8 cellular contexts compared by ENCODE assay signal in genomic region chr2:178111743-178112142, GRCh38. TPM values are rescaled to one million over a fixed set of nuclear protein-coding genes. Genes with fewer than 3 reads are reported as not detected.
A peak's percentile ranks its signal among the peaks of the same experiment; 100 is the strongest.
DNase-seq lines count a peak whose midpoint lies in the region; ATAC-seq and TF ChIP-seq lines count a peak whose summit lies in the region.

No MANE protein-coding gene starts in this region.

- H3K4me1 ChIP-seq in gastrocnemius medialis, result peaks cover 13 to 18% of the 10 kb centered on the region in 2 donors

- no peak for TF ChIP-seq CTCF in LNCaP clone FGC (IDR thresholded peaks at IDR 0.05; ENCODE audit: control insufficient read depth, extremely low read depth, insufficient read depth)
- no peak for TF ChIP-seq CTCF in coronary artery (IDR thresholded peaks at IDR 0.05)
- no peak for TF ChIP-seq CTCF in gastrocnemius medialis (IDR thresholded peaks at IDR 0.05 in 4 of 5, conservative IDR thresholded peaks at IDR 0.05 in 1 of 5)

- peak overlapping the region; percentile 90 for H3K4me3 ChIP-seq in LNCaP clone FGC (ENCODE audit: low read depth, low read length)
- H3K4me3 ChIP-seq in coronary artery, result peak overlapping the region; percentile 80
- peak overlapping the region in 3 of 4 donors; percentile 88 to 92 (median 90) for H3K4me3 ChIP-seq in gastrocnemius medialis

- ATAC-seq in GM19463 (IDR thresholded peaks at IDR 0.05; ENCODE audit: unreplicated experiment), result peak; percentile 1
- no peak for ATAC-seq in gastrocnemius medialis

- TF ChIP-seq POLR2A in gastrocnemius medialis (IDR thresholded peaks at IDR 0.05), result no peak

- DNase-seq in LNCaP clone FGC (ENCODE audit: low read depth) (no peak), coronary artery (ENCODE audit: low spot score) (no peak), gastrocnemius medialis (no peak), hippocampal formation (lab: John Stamatoyannopoulos, UW) (no peak), CD1c-positive myeloid dendritic cell (ENCODE audit: extremely low spot score) (no peak), NCI-H526 treated with DMSO at 0.1 percent for 48 hours (lab: John Stamatoyannopoulos, UW) (no peak)
- no peak for DNase-seq in stimulated activated CD4-positive, alpha-beta T cell treated with anti-CD3 and anti-CD28 coated beads, Interleukin-15, amount 100 ng/mL, for 24 hours

- H3K9me3 ChIP-seq in gastrocnemius medialis, result no peaks in the 10 kb centered on the region

- H3K27me3 ChIP-seq in gastrocnemius medialis, result no peaks in the 10 kb centered on the region

- in situ Hi-C loops in gastrocnemius medialis (cut with MboI; ENCODE audit: low sequenced_read_pairs in 4 of 4), result no loop called here

- intact Hi-C loops in gastrocnemius medialis (cut with DNase I; ENCODE audit: low total_unique reads), result loop anchor here (5.0 kb wide), 2 partner anchors 166 to 301 kb away; no protein-coding TSS in a partner anchor

- H3K27ac ChIP-seq in coronary artery (peak overlapping the region; percentile 41 to 74), gastrocnemius medialis (peak overlapping the region; percentile 78 to 89 (median 84))

- H3K36me3 ChIP-seq in gastrocnemius medialis, result peaks cover 0 to 5% of the 10 kb centered on the region in 2 donors

RNA-seq across cellular contexts. Expression of gene RBM45, which starts 0.5 kb away (rescaled TPM):
- 1 to 10 TPM; 2.0 to 8.1 (median 5.5) TPM for total RNA-seq in gastrocnemius medialis

RNA-seq across cellular contexts. Expression of gene PDE11A, which starts 39.2 kb away (rescaled TPM):
- total RNA-seq in gastrocnemius medialis, result 10 to 100 TPM in 1 of 4 donors, 1 to 10 TPM in 2, under 1 TPM in 1; 0.82 to 16.2 (median 4.3) TPM
